ENCODE assay signal across 11 cellular contexts in genomic region chrX:154981116-154981411, GRCh38. TPM values are rescaled to one million over a fixed set of nuclear protein-coding genes. Genes with fewer than 3 reads are reported as not detected.
DNase-seq lines count a peak whose midpoint lies in the region; TF ChIP-seq lines count a peak whose summit lies in the region.
"Had no signal": no experiment of that assay in that cellular context is flagged by ENCODE, and none has a peak within 500 bp of the region (broad histone marks: within the 10 kb centered on the region; RNA-seq: fewer than 3 reads in every experiment).

No MANE protein-coding gene starts in this region.

- H3K9ac ChIP-seq in BLaER1 = no peak overlapping the region
- H3K9ac ChIP-seq in GM23248 = peak overlapping the region; percentile 70; the same call in 1 of the 2 replicates
- peak overlapping the region; percentile 83 for H3K9ac ChIP-seq in mesenchymal stem cell (ENCODE audit: low read length)

- peak overlapping the region; percentile 82 for H2AFZ ChIP-seq in GM23248
- no peak overlapping the region for H2AFZ ChIP-seq in mesenchymal stem cell (ENCODE audit: low read depth, low read length)

- no peak overlapping the region for H3K14ac ChIP-seq in mesenchymal stem cell (ENCODE audit: low read length in 2 of 2)

- H3K9me3 ChIP-seq in BLaER1 (no peaks in the 10 kb centered on the region), GM23248 (ENCODE audit: low read depth) (no peaks in the 10 kb centered on the region), mesenchymal stem cell (ENCODE audit: control insufficient read depth, low read length) (no peaks in the 10 kb centered on the region)
- H3K9me3 ChIP-seq: transverse colon had no signal

- H3K9me2 ChIP-seq in GM23248 (ENCODE audit: insufficient read depth) = no peaks in the 10 kb centered on the region

- H3K4me2 ChIP-seq in BLaER1 = peak overlapping the region; percentile 33
- peak overlapping the region; percentile 81 for H3K4me2 ChIP-seq in GM23248 (ENCODE audit: unreplicated experiment)
- no peak overlapping the region for H3K4me2 ChIP-seq in mesenchymal stem cell (ENCODE audit: low read length, poor library complexity, severe bottlenecking)

- H3K36me3 ChIP-seq in BLaER1 (no peaks in the 10 kb centered on the region), GM23248 (ENCODE audit: low read depth) (no peaks in the 10 kb centered on the region), mesenchymal stem cell (ENCODE audit: control insufficient read depth in 1 of 2, insufficient read depth in 2 of 2, low read depth in 1 of 2, low read length in 2 of 2) (no peaks in the 10 kb centered on the region)
- H3K36me3 ChIP-seq: transverse colon had no signal

- H3K27me3 Mint-ChIP-seq in progenitor cell of endocrine pancreas = no peaks in the 10 kb centered on the region
- H3K27me3 Mint-ChIP-seq: activated naive CD4-positive, alpha-beta T cell treated with anti-CD3 and anti-CD28 coated beads, Interleukin-2, amount 10 ng/mL, durations not matched to agents 7 days and 5 days had no signal

- H4K20me1 ChIP-seq in BLaER1 (no peaks in the 10 kb centered on the region), GM23248 (ENCODE audit: insufficient read depth) (no peaks in the 10 kb centered on the region)

- 30 to 33% methylated on average over 6 of the region's 6 CpGs for WGBS in GM23248 (ENCODE audit: low coverage in 1 of 2, low lambda C conversion rate in 2 of 2, missing lambda C conversion rate in 2 of 2), 2 experiments
- WGBS in mesenchymal stem cell = 0% methylated on average over 2 of the region's 6 CpGs

- no peaks in the 10 kb centered on the region for H3F3A ChIP-seq in GM23248 (ENCODE audit: insufficient read depth)

- H3K9me3 Mint-ChIP-seq in progenitor cell of endocrine pancreas (ENCODE audit: low read depth) = peaks cover 20% of the 10 kb centered on the region

- in situ Hi-C loops in GM23248 (cut with MboI) = loop anchor here (10.0 kb wide), 1 partner anchor 84 kb away; no protein-coding TSS in a partner anchor

- no peak overlapping the region for H3K23ac ChIP-seq in mesenchymal stem cell (ENCODE audit: low read length in 2 of 2)

- no peaks in the 10 kb centered on the region for H3K36me3 Mint-ChIP-seq in progenitor cell of endocrine pancreas (ENCODE audit: insufficient read depth)

- H2BK12ac ChIP-seq in mesenchymal stem cell (ENCODE audit: low read length in 2 of 2) = no peak overlapping the region

- no peaks in the 10 kb centered on the region for H3K79me1 ChIP-seq in mesenchymal stem cell (replicated peaks; ENCODE audit: low read length, poor library complexity, severe bottlenecking)

- H4K91ac ChIP-seq in mesenchymal stem cell (ENCODE audit: low read length) = no peak overlapping the region

- no peaks in the 10 kb centered on the region for H3K4me1 ChIP-seq in BLaER1
- H3K4me1 ChIP-seq in GM23248 (ENCODE audit: insufficient read depth) = peaks cover 3% of the 10 kb centered on the region; the same call in 1 of the 2 replicates
- H3K4me1 ChIP-seq in mesenchymal stem cell (ENCODE audit: control insufficient read depth, insufficient read depth, low read depth, low read length) = no peaks in the 10 kb centered on the region
- H3K4me1 ChIP-seq: heart left ventricle had no signal

- TF ChIP-seq CTCF in VCaP (conservative IDR thresholded peaks at IDR 0.05) (peak; percentile 44), progenitor cell of endocrine pancreas (IDR thresholded peaks at IDR 0.05; ENCODE audit: unreplicated experiment) (no peak)

- no peaks in the 10 kb centered on the region for H3K79me2 ChIP-seq in GM23248 (ENCODE audit: insufficient read depth)

- no peak for DNase-seq in GM23248
- DNase-seq in mesenchymal stem cell = no peak
- DNase-seq in stimulated activated CD4-positive, alpha-beta T cell treated with anti-CD3 and anti-CD28 coated beads, Interleukin-4, amount 100 ng/mL, for 24 hours = no peak
- DNase-seq in NCI-H1694 (lab: John Stamatoyannopoulos, UW) = no peak
- DNase-seq in NCI-H1436 treated with DMSO at 0.1 percent for 48 hours (lab: John Stamatoyannopoulos, UW) = no peak
- DNase-seq in progenitor cell of endocrine pancreas (ENCODE audit: low spot score, unreplicated experiment) = no peak

- no peak overlapping the region for H2BK5ac ChIP-seq in mesenchymal stem cell (ENCODE audit: low read depth, low read length, poor library complexity, severe bottlenecking)

- peak overlapping the region; percentile 90 for H4K8ac ChIP-seq in mesenchymal stem cell (ENCODE audit: low read length)

- no peak overlapping the region for H3K27ac ChIP-seq in BLaER1
- H3K27ac ChIP-seq in GM23248 = no peak overlapping the region
- H3K27ac ChIP-seq in VCaP = no peak overlapping the region; the same call in 1 of the 2 replicates
- H3K27ac ChIP-seq in mesenchymal stem cell (ENCODE audit: low read length, poor library complexity, severe bottlenecking) = no peak overlapping the region
- H3K27ac ChIP-seq: transverse colon had no signal

- no peak overlapping the region for H3K4me3 ChIP-seq in BLaER1
- peak overlapping the region; percentile 73 for H3K4me3 ChIP-seq in GM23248
- no peak overlapping the region for H3K4me3 ChIP-seq in mesenchymal stem cell (ENCODE audit: insufficient read depth in 1 of 2, low read depth in 1 of 2, low read length in 2 of 2)

- no peak overlapping the region for H2AK5ac ChIP-seq in mesenchymal stem cell (ENCODE audit: low read length, severe bottlenecking)

- H2BK120ac ChIP-seq in mesenchymal stem cell (ENCODE audit: low read depth, low read length) = no peak overlapping the region

- H3K18ac ChIP-seq in mesenchymal stem cell (ENCODE audit: low read depth in 1 of 2, low read length in 2 of 2) = no peak overlapping the region

- H3K27me3 ChIP-seq in BLaER1 (peaks cover 27% of the 10 kb centered on the region), GM23248 (replicated peaks; ENCODE audit: insufficient read depth) (no peaks in the 10 kb centered on the region), mesenchymal stem cell (ENCODE audit: control insufficient read depth in 1 of 2, insufficient read depth in 1 of 2, low read length in 2 of 2) (no peaks in the 10 kb centered on the region)
- H3K27me3 ChIP-seq: heart left ventricle, transverse colon had no signal

- H2BK15ac ChIP-seq in mesenchymal stem cell (ENCODE audit: low read depth, poor library complexity, severe bottlenecking) = no peak overlapping the region

- H3K4ac ChIP-seq in mesenchymal stem cell (ENCODE audit: low read depth in 1 of 2, low read length in 2 of 2) = no peak overlapping the region

- no peak overlapping the region for H3K27ac Mint-ChIP-seq in progenitor cell of endocrine pancreas

- H3K4me3 Mint-ChIP-seq in progenitor cell of endocrine pancreas (ENCODE audit: low read depth) = no peak overlapping the region

- no peaks in the 10 kb centered on the region for H3K4me1 Mint-ChIP-seq in progenitor cell of endocrine pancreas (ENCODE audit: low read depth)

RNA-seq across cellular contexts. Expression of gene F8, which starts 41.5 kb away (rescaled TPM):
- 1.6 and 4.1 TPM in 2 replicates for total RNA-seq in GM23248 (2014; rRNA removed; shearing (Covaris generic))
- 5.5 and 6.9 TPM in 2 replicates for polyA plus RNA-seq in GM23248 (2016; fragmentation: Nextera tagmentation; extraction: Ambion mirVana)
- polyA plus RNA-seq in mesenchymal stem cell (2013, experiment 1 of 2) = 0.62 TPM
- 0.73 TPM for polyA plus RNA-seq in mesenchymal stem cell (2013, experiment 2 of 2)
- 2.7 and 3.4 TPM in 2 replicates for total RNA-seq in progenitor cell of endocrine pancreas

RNA-seq across cellular contexts. Expression of gene FUNDC2, which starts 45.6 kb away (rescaled TPM):
- 35.2 and 41.0 TPM in 2 replicates for total RNA-seq in GM23248 (2014; rRNA removed; shearing (Covaris generic))
- 84.9 and 86.9 TPM in 2 replicates for polyA plus RNA-seq in GM23248 (2016; fragmentation: Nextera tagmentation; extraction: Ambion mirVana)
- polyA plus RNA-seq in mesenchymal stem cell (2013, experiment 1 of 2) = 39.3 TPM
- 39.5 TPM for polyA plus RNA-seq in mesenchymal stem cell (2013, experiment 2 of 2)
- 87.8 and 92.8 TPM in 2 replicates for total RNA-seq in progenitor cell of endocrine pancreas
